ENCODE assay signal across 8 cellular contexts in the genomic region with DNA sequence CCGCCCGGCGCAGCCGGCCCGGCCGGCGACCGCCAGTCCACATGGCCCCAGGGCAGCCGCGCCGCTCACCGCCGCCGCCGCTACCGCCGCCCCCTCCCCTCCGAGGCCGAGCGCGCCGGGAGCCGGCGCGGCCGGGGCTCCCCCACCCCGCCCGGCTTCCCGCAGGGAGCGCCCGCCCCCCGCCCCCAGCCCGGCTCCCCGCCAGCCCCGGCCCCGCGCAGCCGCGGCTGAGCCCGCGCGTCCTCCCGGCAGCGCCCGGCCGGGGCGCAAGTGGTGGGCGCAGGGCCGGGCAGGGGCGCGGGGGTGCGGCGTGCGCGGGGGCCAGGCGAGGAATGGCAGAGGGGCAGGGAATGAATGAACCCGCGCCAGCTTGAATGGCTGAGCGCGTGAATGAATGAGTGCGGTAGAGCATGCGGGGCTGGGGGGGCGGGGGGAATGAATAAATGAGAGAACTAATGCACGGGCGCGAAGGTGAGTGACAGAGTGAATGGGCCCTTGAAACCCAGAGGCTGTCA. TPM values are rescaled to one million over a fixed set of nuclear protein-coding genes. Genes with fewer than 3 reads are reported as not detected.
DNase-seq lines count a peak whose midpoint lies in the region; ATAC-seq and TF ChIP-seq lines count a peak whose summit lies in the region.

BEGAIN (minus strand) TSS at position 170 of the 515 bp plus-strand sequence; CDS start at position 43, 127 bp downstream.

- no peaks in the 10 kb centered on the region for H3K36me3 Mint-ChIP-seq in activated naive CD8-positive, alpha-beta T cell

- H3K27ac ChIP-seq in iPS-20b (ENCODE audit: low read length) (no peak within 1 kb of the TSS), spleen (no peak within 1 kb of the TSS)

- ATAC-seq in GM19324 (IDR thresholded peaks at IDR 0.05; ENCODE audit: low FRiP score, unreplicated experiment) (no peak), HG03460 (IDR thresholded peaks at IDR 0.05; ENCODE audit: unreplicated experiment) (no peak)

- peaks cover 80% of the 10 kb centered on the region for H3K27me3 ChIP-seq in iPS-20b (ENCODE audit: insufficient read depth, low read length)
- peaks cover 0 to 59% (median 26%) of the 10 kb centered on the region in 7 donors for H3K27me3 ChIP-seq in spleen (replicated peaks in 1 of 7)

- peaks cover 10% of the 10 kb centered on the region for H3K4me1 Mint-ChIP-seq in activated naive CD8-positive, alpha-beta T cell (ENCODE audit: low read depth)

- H3K9me3 ChIP-seq in iPS-20b (ENCODE audit: insufficient read depth, low read depth, low read length) (no peaks in the 10 kb centered on the region), spleen (no peaks in the 10 kb centered on the region)

- H3K9me3 Mint-ChIP-seq in activated naive CD8-positive, alpha-beta T cell (ENCODE audit: low read depth), result no peaks in the 10 kb centered on the region

- 3 to 10% (median 3%) methylated on average over 13 to 66 of the region's 66 CpGs for WGBS in spleen, 5 donors

- H3K4me1 ChIP-seq in iPS-20b (ENCODE audit: insufficient read depth, low read length) (no peaks in the 10 kb centered on the region), spleen (peaks cover 6 to 21% (median 14%) of the 10 kb centered on the region in 6 donors)

- no peak within 1 kb of the TSS for H3K9ac ChIP-seq in iPS-20b (ENCODE audit: low read depth, low read length)

- no peak for TF ChIP-seq POLR2A in spleen (IDR thresholded peaks at IDR 0.05)

- DNase-seq in NCI-H2227 (lab: John Stamatoyannopoulos, UW; ENCODE audit: unreplicated experiment), result peak; percentile 48
- no peak for DNase-seq in NCI-H2227 treated with DMSO at 0.1 percent for 48 hours (lab: John Stamatoyannopoulos, UW)
- DNase-seq in spleen, result peak; percentile 40
- DNase-seq in cortex of kidney (lab: John Stamatoyannopoulos, UW), result no peak

- H3K27ac Mint-ChIP-seq in activated naive CD8-positive, alpha-beta T cell, result no peak within 1 kb of the TSS

- TF ChIP-seq CTCF in spleen (IDR thresholded peaks at IDR 0.05 in 8 of 11, conservative IDR thresholded peaks at IDR 0.05 in 3 of 11), result no peak

- intact Hi-C loops in spleen (cut with DNase I; ENCODE audit: low total_unique reads), result no loop called here

- H3K4me3 Mint-ChIP-seq in activated naive CD8-positive, alpha-beta T cell, result peak within 1 kb of the TSS; percentile 81

- H3K4me3 ChIP-seq in iPS-20b (ENCODE audit: low read length), result peak within 1 kb of the TSS; percentile 66
- H3K4me3 ChIP-seq in spleen, result peak within 1 kb of the TSS; percentile 43 to 72 (median 48)

- no peaks in the 10 kb centered on the region for H3K36me3 ChIP-seq in iPS-20b (ENCODE audit: insufficient read depth, low read depth, low read length)
- H3K36me3 ChIP-seq in spleen, result no peaks in the 10 kb centered on the region

- peaks cover 13% of the 10 kb centered on the region for H3K27me3 Mint-ChIP-seq in activated naive CD8-positive, alpha-beta T cell

RNA-seq across cellular contexts. Expression of gene BEGAIN, which starts in this region (rescaled TPM):
- total RNA-seq in spleen, result 10 to 100 TPM in 1 of 7 donors, 1 to 10 TPM in 6; 3.8 to 10.0 (median 5.9) TPM
- polyA plus RNA-seq in spleen, result 1 to 10 TPM; 1.8 to 6.9 (median 4.1) TPM

Comparison
In these comparisons a context has a peak if more than half of its experiments do, and no peak if none do; other contexts are left out.
1. DNase-seq: peak in NCI-H2227 (single experiment) and spleen (single experiment); none in NCI-H2227 treated with DMSO at 0.1 percent for 48 hours (single experiment) and cortex of kidney (single experiment).